Comparison of ENCODE assay signal across 9 cellular contexts in the genomic region with DNA sequence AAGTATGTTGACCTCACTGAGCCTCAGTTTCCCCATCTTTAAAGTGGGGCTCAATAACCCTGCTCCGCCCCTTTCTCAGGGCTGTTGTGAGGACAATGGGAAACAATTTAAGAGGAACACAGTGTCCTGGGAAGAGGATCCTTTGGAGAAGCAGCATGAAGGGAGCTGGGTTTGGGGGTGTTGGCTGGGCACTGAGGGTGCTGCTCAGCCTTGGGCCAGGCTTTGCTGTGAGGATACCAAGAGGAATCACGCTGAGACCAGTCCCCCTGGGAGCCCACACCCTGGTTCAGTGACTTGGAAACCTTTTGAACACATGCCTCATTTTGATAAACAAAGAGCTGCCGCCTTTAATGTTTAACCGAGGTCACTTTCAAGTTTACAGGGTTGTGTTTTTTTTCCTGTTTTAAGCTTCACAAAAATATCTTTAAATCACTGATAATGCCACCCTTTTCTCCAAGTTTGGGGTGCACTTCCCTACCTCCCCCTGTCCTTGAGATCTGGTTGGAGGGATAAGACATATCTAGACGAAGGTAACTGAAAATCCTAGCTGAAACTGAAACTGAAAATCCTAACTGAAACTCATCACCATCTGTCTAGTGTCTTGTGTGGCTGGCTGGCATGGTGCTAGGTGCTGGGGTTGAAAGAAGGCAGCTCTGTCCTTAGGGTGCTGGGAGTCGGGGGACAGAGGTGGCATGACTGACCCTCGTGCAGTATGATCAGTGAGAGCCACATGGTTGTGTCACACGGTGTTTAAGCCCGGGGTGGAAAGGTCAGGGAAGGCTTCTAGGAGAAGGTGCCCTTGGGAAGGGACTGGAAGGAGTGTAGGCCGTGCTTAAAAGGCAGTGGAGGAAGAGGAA. TPM values are rescaled to one million over a fixed set of nuclear protein-coding genes. Genes with fewer than 3 reads are reported as not detected.
A peak's percentile ranks its signal among the peaks of the same experiment; 100 is the strongest.
DNase-seq lines count a peak whose midpoint lies in the region; ATAC-seq and TF ChIP-seq lines count a peak whose summit lies in the region.
"Had no signal": no experiment of that assay in that cellular context is flagged by ENCODE, and none has a peak within 500 bp of the region (broad histone marks: within the 10 kb centered on the region; RNA-seq: fewer than 3 reads in every experiment).

No MANE protein-coding gene starts in this region.

- peak; percentile 7 for TF ChIP-seq POLR2A in GM19193 (IDR thresholded peaks at IDR 0.05; ENCODE audit: extremely low read depth, insufficient read depth, insufficient read length)
- TF ChIP-seq POLR2A in gastroesophageal sphincter (IDR thresholded peaks at IDR 0.05), result no peak

- ATAC-seq in HG03159 (IDR thresholded peaks at IDR 0.05; ENCODE audit: unreplicated experiment), result peak; percentile 59
- ATAC-seq in gastroesophageal sphincter, result no peak

- peaks cover 4% of the 10 kb centered on the region; the same call in 1 of the 2 replicates for H3K36me3 ChIP-seq in BJ (ENCODE audit: control insufficient read depth, insufficient read depth, low read length)
- peaks cover 0 to 42% of the 10 kb centered on the region in 2 donors for H3K36me3 ChIP-seq in gastroesophageal sphincter

- TF ChIP-seq EP300 in gastroesophageal sphincter (IDR thresholded peaks at IDR 0.05), result no peak

- WGBS in gastroesophageal sphincter (ENCODE audit: low coverage in 1 of 2), 2 donors, result 13 to 32% methylated on average over 4 to 8 of the region's 10 CpGs

- H3K4me3 ChIP-seq in BJ (ENCODE audit: low read depth, low read length) (peak overlapping the region; percentile 12), WI38 (ENCODE audit: low read depth, low read length) (peak overlapping the region; percentile 64; the same call in 1 of the 2 replicates), gastroesophageal sphincter (peak overlapping the region in 1 of 2 donors; percentile 79), skeletal muscle cell (ENCODE audit: low read depth, low read length) (peak overlapping the region; percentile 66)

- CTCF ChIA-PET in BJ (lab: Yijun Ruan, JAX), result interaction anchor here (1.0 to 2.3 kb wide), 7 partner anchors 13 to 121 kb away, joined by 3 to 8 read pairs (median 4); a partner anchor contains a TSS

- H3K27me3 ChIP-seq in BJ (ENCODE audit: control insufficient read depth, insufficient read depth, low read length), result no peaks in the 10 kb centered on the region
- no peaks in the 10 kb centered on the region for H3K27me3 ChIP-seq in gastroesophageal sphincter

- H3K27ac ChIP-seq in gastroesophageal sphincter, result peak overlapping the region; percentile 91 to 95 (median 93)

- H3K4me1 ChIP-seq in gastroesophageal sphincter, result peaks cover 0 to 42% (median 17%) of the 10 kb centered on the region in 3 donors

- POLR2A ChIA-PET in BJ (lab: Charles Lee), result interaction anchor here (0.5 kb wide), 1 partner anchor 38 kb away, joined by 3 read pairs; a partner anchor contains a TSS

- DNase-seq in BJ (ENCODE audit: low read depth), result no peak
- no peak for DNase-seq in skeletal muscle cell (ENCODE audit: low read depth)
- no peak for DNase-seq in amniotic stem cell (lab: John Stamatoyannopoulos, UW)
- DNase-seq in NK-92 (lab: John Stamatoyannopoulos, UW; ENCODE audit: unreplicated experiment), result no peak

- TF ChIP-seq CTCF in BJ (IDR thresholded peaks at IDR 0.05; ENCODE audit: insufficient read depth, low read depth, low read length) (no peak), WI38 (IDR thresholded peaks at IDR 0.05; ENCODE audit: low read depth, low read length) (no peak), gastroesophageal sphincter (IDR thresholded peaks at IDR 0.05) (no peak)

- no peaks in the 10 kb centered on the region for H3K9me3 ChIP-seq in gastroesophageal sphincter

RNA-seq across cellular contexts. Expression of a gene that starts 27.7 kb away (rescaled TPM):
- polyA plus RNA-seq in BJ (2011; rRNA removed), result 1.6 and 2.1 TPM in 2 replicates
- 0.57 and 1.00 TPM in 2 replicates for polyA minus RNA-seq in BJ (2011; rRNA and poly(A)+ RNA removed)
- total RNA-seq in gastroesophageal sphincter, result 10 to 100 TPM in 2 of 4 donors, 1 to 10 TPM in 2; 5.3 to 12.5 (median 10.5) TPM

RNA-seq across cellular contexts. Expression of a gene that starts 38.2 kb away (rescaled TPM):
- polyA plus RNA-seq in BJ (2011; rRNA removed), result 41.3 and 65.7 TPM in 2 replicates
- polyA minus RNA-seq in BJ (2011; rRNA and poly(A)+ RNA removed), result 23.7 and 37.6 TPM in 2 replicates
- total RNA-seq in gastroesophageal sphincter, result 100 to 1,000 TPM in 2 of 4 donors, 10 to 100 TPM in 2; 72.7 to 132 (median 102) TPM

RNA-seq across cellular contexts. Expression of a gene that starts 43.6 kb away (rescaled TPM):
- polyA plus RNA-seq in BJ (2011; rRNA removed), result not detected in 2 replicates
- not detected in 2 replicates for polyA minus RNA-seq in BJ (2011; rRNA and poly(A)+ RNA removed)
- 10 to 100 TPM in 3 of 4 donors, 1 to 10 TPM in 1; 6.1 to 19.1 (median 12.5) TPM for total RNA-seq in gastroesophageal sphincter
- total RNA-seq: myocyte had no signal
